8 cellular contexts compared by ENCODE assay signal in the genomic region with DNA sequence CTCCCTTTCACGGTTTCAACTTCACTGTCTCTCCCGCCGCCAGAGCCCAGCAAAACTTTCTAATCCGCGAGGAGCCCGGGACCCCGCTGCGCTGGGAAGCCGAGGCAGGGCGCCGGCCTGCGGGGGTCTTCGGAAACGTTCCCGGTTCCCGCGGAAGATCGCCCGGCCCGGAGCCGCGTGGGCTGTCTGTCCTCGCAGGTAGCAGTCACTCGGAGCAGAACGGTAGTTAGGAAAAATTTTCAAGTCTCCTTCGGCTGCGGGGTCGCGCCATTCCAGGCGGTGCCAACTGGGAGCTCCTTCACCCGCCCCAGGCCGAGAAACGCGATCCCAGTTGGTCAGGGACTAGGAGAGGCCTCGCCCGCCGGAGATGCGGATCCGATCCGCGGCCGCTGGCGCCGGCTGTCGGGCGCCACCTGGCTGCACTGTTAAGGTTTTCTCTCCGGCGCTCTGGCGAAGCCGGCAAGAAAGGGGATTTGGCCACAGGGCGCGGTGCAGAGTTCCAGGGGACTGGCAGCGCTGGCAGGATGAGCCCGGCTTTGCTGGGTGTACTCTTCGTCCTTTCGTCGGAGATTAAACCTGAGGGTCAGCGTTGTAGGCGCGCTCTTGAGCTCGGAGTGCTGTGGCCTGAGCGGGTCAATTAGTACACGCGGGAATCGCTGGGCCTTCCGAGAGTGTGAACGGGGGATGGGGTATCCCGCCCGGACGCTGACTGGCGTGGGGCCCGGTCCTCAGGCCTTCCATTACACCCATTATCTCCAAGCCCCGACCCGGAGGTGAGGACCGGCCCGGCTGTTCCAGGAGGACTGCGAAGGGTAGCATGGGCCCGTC.
DNase-seq lines count a peak whose midpoint lies in the region; ATAC-seq, FAIRE-seq and TF ChIP-seq lines count a peak whose summit lies in the region.

No MANE protein-coding gene starts in this region.

- intact Hi-C loops in K562 (cut with micrococcal nuclease) = loop anchor here (1.0 to 5.0 kb wide), 3 partner anchors 54 to 384 kb away; a partner anchor contains a TSS

- DNase-seq in AG04449 (ENCODE audit: low read depth, low spot score) = no peak
- DNase-seq in GM19238 (ENCODE audit: insufficient read length, low spot score) = peak; percentile 30
- DNase-seq in NCI-H1092 (lab: John Stamatoyannopoulos, UW) = peak; percentile 39
- DNase-seq in K562 (ENCODE audit: extremely low read depth in 1 of 4, low spot score in 3 of 4) = peak; percentile 46 to 73 (median 52)
- DNase-seq in hippocampal formation (lab: John Stamatoyannopoulos, UW) = peak; percentile 76 to 77
- DNase-seq in putamen (ENCODE audit: low spot score) = peak; percentile 68
- peak; percentile 89 for DNase-seq in urothelium cell line (ENCODE audit: low spot score)

- 3% methylated on average over 56 of the region's 78 CpGs for WGBS in K562 (ENCODE audit: insufficient coverage, low coverage, missing lambda C conversion rate)

- H3K27me3 ChIP-seq in K562 (ENCODE audit: control insufficient read depth in 2 of 2, insufficient read depth in 2 of 2, low read length in 2 of 2) = peaks cover 0 to under 1% of the 10 kb centered on the region in 2 experiments; a peak in 1 of 5 replicates

- in situ Hi-C loops in K562 (cut with MboI) = loop anchor here (5.0 to 10.0 kb wide), 2 partner anchors 49 to 237 kb away; no protein-coding TSS in a partner anchor

- BruUV-seq in K562 (replicated peaks; lab: Mats Ljungman, UMichigan) = no TSS peak

- H3K4me3 ChIP-seq in AG04449 (ENCODE audit: low read depth, low read length) (peak overlapping the region; percentile 58), K562 (peak overlapping the region; percentile 29)

- H3K9me1 ChIP-seq in K562 (ENCODE audit: control insufficient read depth, insufficient read depth, low read length) = no peaks in the 10 kb centered on the region

- no peak for TF ChIP-seq EP300 in K562 (IDR thresholded peaks at IDR 0.05; ENCODE audit: low read length)

- peak overlapping the region in 1 of 2 experiments; percentile 78; a peak in 2 of 4 replicates for H3K9ac ChIP-seq in K562 (ENCODE audit: insufficient read depth in 1 of 2, low read depth in 2 of 2, low read length in 2 of 2)

- FAIRE-seq in TTC549 (lab: Jason Lieb, UNC) = peak; percentile 51
- FAIRE-seq in K562 (lab: Jason Lieb, UNC) = peak; percentile 29
- peak; percentile 97 for FAIRE-seq in urothelium cell line (lab: Jason Lieb, UNC)

- POLR2A ChIA-PET in AG04449 (lab: Yijun Ruan, JAX) (interaction anchor here (0.9 to 1.2 kb wide), 2 partner anchors 55 to 228 kb away, joined by 3 to 5 read pairs; no protein-coding TSS in a partner anchor), K562 (lab: Yijun Ruan, JAX) (interaction anchor here (0.7 to 1.7 kb wide), 2 partner anchors 14 to 20 kb away, joined by 3 read pairs; no protein-coding TSS in a partner anchor)

- H3K9me3 ChIP-seq in K562 (replicated peaks; ENCODE audit: control insufficient read depth, insufficient read depth, low read depth, low read length) = no peaks in the 10 kb centered on the region

- no peaks in the 10 kb centered on the region for H3K36me3 ChIP-seq in K562 (ENCODE audit: control insufficient read depth, insufficient read depth, low read length)

- peak overlapping the region; percentile 53 for H3K4me2 ChIP-seq in K562 (ENCODE audit: insufficient read depth, low read length)

- TF ChIP-seq RAD21 in K562 (CRISPR knock-in tag; conservative IDR thresholded peaks at IDR 0.05 in 1 of 2, IDR thresholded peaks at IDR 0.05 in 1 of 2) = peak; percentile 53 to 75

- TF ChIP-seq CTCF in AG04449 (IDR thresholded peaks at IDR 0.05; ENCODE audit: insufficient read depth, low read length, missing control alignments) (peak; percentile 76), K562 (IDR thresholded peaks at IDR 0.05 in 2 of 3, conservative IDR thresholded peaks at IDR 0.05 in 1 of 3; ENCODE audit: insufficient read depth in 2 of 3, low read depth in 1 of 3, low read length in 3 of 3) (peak; percentile 67 to 83 (median 68))

- no peak for TF ChIP-seq POLR2A in K562 (conservative IDR thresholded peaks at IDR 0.05)

- peak overlapping the region; percentile 72 for H2AFZ ChIP-seq in K562 (ENCODE audit: low read depth, low read length)

- peaks cover 0 to 15% of the 10 kb centered on the region in 2 experiments; a peak in 2 of 5 replicates for H3K4me1 ChIP-seq in K562 (replicated peaks in 1 of 2; ENCODE audit: control insufficient read depth in 2 of 2, insufficient read depth in 2 of 2, low read length in 2 of 2)

- H3K27ac ChIP-seq in K562 (ENCODE audit: extremely low read depth, low read depth, low read length) = no peak overlapping the region

- CTCF ChIA-PET in AG04449 (lab: Yijun Ruan, JAX) = interaction anchor here (0.6 to 11.9 kb wide), 43 partner anchors 8 to 518 kb away, joined by 3 to 241 read pairs (median 5); no protein-coding TSS in a partner anchor
- CTCF ChIA-PET in K562 (lab: Yijun Ruan, JAX; ENCODE audit: low intra/inter-chr PET ratio) = interaction anchor here (0.6 to 1.2 kb wide), 2 partner anchors 54 to 71 kb away, joined by 3 read pairs; no protein-coding TSS in a partner anchor

- H3K79me2 ChIP-seq in K562 (ENCODE audit: control insufficient read depth, insufficient read depth, low read length) = no peaks in the 10 kb centered on the region

- no peaks in the 10 kb centered on the region for H4K20me1 ChIP-seq in K562 (replicated peaks; ENCODE audit: control insufficient read depth, insufficient read depth, low read length)

- peak; percentile 96 for ATAC-seq in K562

TF ChIP-seq in K562, 482 proteins besides CTCF, POLR2A, EP300 and RAD21 (continues in another document):
- peak; percentile 43; the same call in 1 of the 2 replicates for TF ChIP-seq CTBP1 (IDR thresholded peaks at IDR 0.05; ENCODE audit: borderline replicate concordance)
- no peak for TF ChIP-seq BRD4 (IDR thresholded peaks at IDR 0.05)
- 0 out of 2 replicates have a peak, but pooled peaks have one; percentile 19 for TF ChIP-seq RNF2 (IDR thresholded peaks at IDR 0.05)
- TF ChIP-seq L3MBTL2 (IDR thresholded peaks at IDR 0.05) = peak; percentile 56; the same call in 1 of the 2 replicates
- no peak for TF ChIP-seq SETDB1 (IDR thresholded peaks at IDR 0.05; ENCODE audit: low read length)
- TF ChIP-seq, protein P1, sequence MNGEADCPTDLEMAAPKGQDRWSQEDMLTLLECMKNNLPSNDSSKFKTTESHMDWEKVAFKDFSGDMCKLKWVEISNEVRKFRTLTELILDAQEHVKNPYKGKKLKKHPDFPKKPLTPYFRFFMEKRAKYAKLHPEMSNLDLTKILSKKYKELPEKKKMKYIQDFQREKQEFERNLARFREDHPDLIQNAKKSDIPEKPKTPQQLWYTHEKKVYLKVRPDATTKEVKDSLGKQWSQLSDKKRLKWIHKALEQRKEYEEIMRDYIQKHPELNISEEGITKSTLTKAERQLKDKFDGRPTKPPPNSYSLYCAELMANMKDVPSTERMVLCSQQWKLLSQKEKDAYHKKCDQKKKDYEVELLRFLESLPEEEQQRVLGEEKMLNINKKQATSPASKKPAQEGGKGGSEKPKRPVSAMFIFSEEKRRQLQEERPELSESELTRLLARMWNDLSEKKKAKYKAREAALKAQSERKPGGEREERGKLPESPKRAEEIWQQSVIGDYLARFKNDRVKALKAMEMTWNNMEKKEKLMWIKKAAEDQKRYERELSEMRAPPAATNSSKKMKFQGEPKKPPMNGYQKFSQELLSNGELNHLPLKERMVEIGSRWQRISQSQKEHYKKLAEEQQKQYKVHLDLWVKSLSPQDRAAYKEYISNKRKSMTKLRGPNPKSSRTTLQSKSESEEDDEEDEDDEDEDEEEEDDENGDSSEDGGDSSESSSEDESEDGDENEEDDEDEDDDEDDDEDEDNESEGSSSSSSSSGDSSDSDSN (IDR thresholded peaks at IDR 0.05; ENCODE audit: borderline replicate concordance in 1 of 2, low read depth in 2 of 2, low read length in 2 of 2) = peak in 1 of 2 experiments; percentile 77; a peak in 1 of 4 replicates
- TF ChIP-seq, protein P2, sequence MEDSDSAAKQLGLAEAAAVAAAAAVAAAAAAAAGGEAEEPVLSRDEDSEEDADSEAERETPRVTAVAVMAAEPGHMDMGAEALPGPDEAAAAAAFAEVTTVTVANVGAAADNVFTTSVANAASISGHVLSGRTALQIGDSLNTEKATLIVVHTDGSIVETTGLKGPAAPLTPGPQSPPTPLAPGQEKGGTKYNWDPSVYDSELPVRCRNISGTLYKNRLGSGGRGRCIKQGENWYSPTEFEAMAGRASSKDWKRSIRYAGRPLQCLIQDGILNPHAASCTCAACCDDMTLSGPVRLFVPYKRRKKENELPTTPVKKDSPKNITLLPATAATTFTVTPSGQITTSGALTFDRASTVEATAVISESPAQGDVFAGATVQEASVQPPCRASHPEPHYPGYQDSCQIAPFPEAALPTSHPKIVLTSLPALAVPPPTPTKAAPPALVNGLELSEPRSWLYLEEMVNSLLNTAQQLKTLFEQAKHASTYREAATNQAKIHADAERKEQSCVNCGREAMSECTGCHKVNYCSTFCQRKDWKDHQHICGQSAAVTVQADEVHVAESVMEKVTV (CRISPR knock-in tag; IDR thresholded peaks at IDR 0.05) = peak; percentile 29; the same call in 1 of the 2 replicates
- 0 out of 2 replicates have a peak, but pooled peaks have one; percentile 28 for TF ChIP-seq HNRNPL (IDR thresholded peaks at IDR 0.05; ENCODE audit: low read depth, low read length)
- TF ChIP-seq SMC3 (conservative IDR thresholded peaks at IDR 0.05; ENCODE audit: insufficient read depth, low read depth, low read length) = 0 out of 2 replicates have a peak, but pooled peaks have one; percentile 13
